ENCODE assay signal across 14 cellular contexts in genomic region chr3:169931747-169932520, GRCh38. TPM values are rescaled to one million over a fixed set of nuclear protein-coding genes. Genes with fewer than 3 reads are reported as not detected.
DNase-seq lines count a peak whose midpoint lies in the region; ATAC-seq and TF ChIP-seq lines count a peak whose summit lies in the region.
"Had no signal": no experiment of that assay in that cellular context is flagged by ENCODE, and none has a peak within 500 bp of the region (broad histone marks: within the 10 kb centered on the region; RNA-seq: fewer than 3 reads in every experiment).

No MANE protein-coding gene starts in this region.

- H3K9me2 ChIP-seq in OCI-LY7 (ENCODE audit: insufficient read depth, low read length) = no peaks in the 10 kb centered on the region

- H3K36me3 Mint-ChIP-seq in immature natural killer cell = no peaks in the 10 kb centered on the region
- H3K36me3 Mint-ChIP-seq: CD14-positive monocyte had no signal

- H3K4me3 Mint-ChIP-seq in immature natural killer cell = no peak overlapping the region
- H3K4me3 Mint-ChIP-seq: CD14-positive monocyte; nephron; T-helper 1 cell treated with Interleukin-12 subunit alpha and Interleukin-12 subunit beta and Interleukin-4 antibody, amounts not matched to agents 30 μg/mL and 1 μg/mL, for 36 hours had no signal

- H2AFZ ChIP-seq in OCI-LY7 (ENCODE audit: low read length) = peak overlapping the region; percentile 39; the same call in 1 of the 2 replicates

- H3K4me1 ChIP-seq in OCI-LY7 (ENCODE audit: insufficient read depth, low read length, poor library complexity, severe bottlenecking) = peaks cover 81% of the 10 kb centered on the region

- H3K79me2 ChIP-seq in OCI-LY7 (ENCODE audit: insufficient read depth, low read depth, low read length) = peaks cover 4% of the 10 kb centered on the region; the same call in 1 of the 2 replicates

- H3K9me3 ChIP-seq in OCI-LY7 (ENCODE audit: low read length) = no peaks in the 10 kb centered on the region

- peak overlapping the region; percentile 22 for H3K4me3 ChIP-seq in GM12875 (ENCODE audit: low read depth, low read length)
- H3K4me3 ChIP-seq in OCI-LY7 (ENCODE audit: low read depth, low read length, poor library complexity, severe bottlenecking) = peak overlapping the region; percentile 56
- H3K4me3 ChIP-seq: coronary artery had no signal

- DNase-seq in OCI-LY7 (ENCODE audit: low spot score) (peak; percentile 94), glomerular visceral epithelial cell (ENCODE audit: extremely low spot score) (no peak), amniotic stem cell (lab: John Stamatoyannopoulos, UW) (no peak), immature natural killer cell (no peak), SK-N-DZ (ENCODE audit: low spot score) (no peak)
- DNase-seq: activated effector memory CD4-positive, alpha-beta T cell treated with anti-CD3 and anti-CD28 coated beads, Interleukin-2, amount 50 U/mL, for 16 hours had no signal

- H3K27ac ChIP-seq in OCI-LY7 (ENCODE audit: low read depth, low read length, poor library complexity, severe bottlenecking) = peak overlapping the region; percentile 86
- H3K27ac ChIP-seq: coronary artery had no signal

- H3K4me1 Mint-ChIP-seq in immature natural killer cell = no peaks in the 10 kb centered on the region
- H3K4me1 Mint-ChIP-seq: nephron had no signal

- H3K27ac Mint-ChIP-seq in immature natural killer cell = no peak overlapping the region
- H3K27ac Mint-ChIP-seq: nephron; T-helper 1 cell treated with Interleukin-12 subunit alpha and Interleukin-12 subunit beta and Interleukin-4 antibody, amounts not matched to agents 30 μg/mL and 1 μg/mL, for 36 hours had no signal

- no peak for TF ChIP-seq CTCF in GM12875 (IDR thresholded peaks at IDR 0.05; ENCODE audit: borderline replicate concordance, insufficient read depth, low read depth, low read length)
- TF ChIP-seq CTCF in OCI-LY7 (conservative IDR thresholded peaks at IDR 0.05; ENCODE audit: low read length) = no peak

- H3K4me2 ChIP-seq in OCI-LY7 (ENCODE audit: low read length) = peak overlapping the region; percentile 80

- intact Hi-C loops in OCI-LY7 (cut with micrococcal nuclease; ENCODE audit: unreplicated experiment) = loop anchor here (1.0 to 5.0 kb wide), 3 partner anchors 8 to 160 kb away; partner anchors contain the start of gene MYNN

- peak; percentile 95 for ATAC-seq in GM19438 (IDR thresholded peaks at IDR 0.05; ENCODE audit: low read depth, unreplicated experiment)
- ATAC-seq in HG02973 (IDR thresholded peaks at IDR 0.05; ENCODE audit: unreplicated experiment) = peak; percentile 93

- CTCF ChIA-PET in OCI-LY7 (lab: Charles Lee; ENCODE audit: unreplicated experiment) = interaction anchor here (0.6 to 1.3 kb wide), 7 partner anchors 9 to 89 kb away, joined by 3 to 6 read pairs (median 3); no protein-coding TSS in a partner anchor

- no peaks in the 10 kb centered on the region for H4K20me1 ChIP-seq in OCI-LY7 (ENCODE audit: insufficient read depth, low read length)

- no peaks in the 10 kb centered on the region for H3K9me3 Mint-ChIP-seq in immature natural killer cell
- H3K9me3 Mint-ChIP-seq: nephron; T-helper 1 cell treated with Interleukin-12 subunit alpha and Interleukin-12 subunit beta and Interleukin-4 antibody, amounts not matched to agents 30 μg/mL and 1 μg/mL, for 36 hours had no signal

- POLR2A ChIA-PET in OCI-LY7 (lab: Charles Lee) = interaction anchor here (0.5 to 24.3 kb wide), 17 partner anchors 12 to 270 kb away, joined by 3 to 559 read pairs (median 4); partner anchors contain the start of genes LRRC34, LRRIQ4 and SEC62

- peaks cover 3 to 4% (median 4%) of the 10 kb centered on the region in 3 donors for H3K27me3 Mint-ChIP-seq in immature natural killer cell (ENCODE audit: low read depth in 3 of 3)

- TSS peak; percentile 95 for BruUV-seq in OCI-LY7 (replicated peaks; lab: Mats Ljungman, UMichigan)

- no peaks in the 10 kb centered on the region for H3K36me3 ChIP-seq in OCI-LY7 (ENCODE audit: insufficient read depth, low read length)

RNA-seq across cellular contexts. Expression of gene SAMD7, which starts 20.6 kb away (rescaled TPM):
- 0.23 and 1.1 TPM in 2 replicates for total RNA-seq in OCI-LY7 (2014; rRNA removed; shearing (Covaris generic))
- total RNA-seq in OCI-LY7 (2022) = 0.93 and 0.96 TPM in 2 replicates
- polyA plus RNA-seq in immature natural killer cell = not detected
- not detected in 2 replicates for polyA plus RNA-seq in SK-N-DZ (2014; cell fraction: cytosol; rRNA removed)
- polyA plus RNA-seq in SK-N-DZ (2014; cell fraction: nucleus; rRNA removed) = not detected in 2 replicates
- total RNA-seq: NCI-H460 had no signal
- polyA plus RNA-seq: CD14-positive monocyte had no signal

RNA-seq across cellular contexts. Expression of gene SEC62, which starts 34.7 kb away (rescaled TPM):
- 64.5 and 77.4 TPM in 2 replicates for total RNA-seq in OCI-LY7 (2014; rRNA removed; shearing (Covaris generic))
- 163 and 176 TPM in 2 replicates for total RNA-seq in OCI-LY7 (2022)
- 100 to 1,000 TPM; 128 to 155 (median 130) TPM for polyA plus RNA-seq in immature natural killer cell
- polyA plus RNA-seq in SK-N-DZ (2014; cell fraction: cytosol; rRNA removed) = 19.3 and 21.9 TPM in 2 replicates
- 13.6 and 17.7 TPM in 2 replicates for polyA plus RNA-seq in SK-N-DZ (2014; cell fraction: nucleus; rRNA removed)
